Comparison of ENCODE assay signal across 8 cellular contexts in the genomic region with DNA sequence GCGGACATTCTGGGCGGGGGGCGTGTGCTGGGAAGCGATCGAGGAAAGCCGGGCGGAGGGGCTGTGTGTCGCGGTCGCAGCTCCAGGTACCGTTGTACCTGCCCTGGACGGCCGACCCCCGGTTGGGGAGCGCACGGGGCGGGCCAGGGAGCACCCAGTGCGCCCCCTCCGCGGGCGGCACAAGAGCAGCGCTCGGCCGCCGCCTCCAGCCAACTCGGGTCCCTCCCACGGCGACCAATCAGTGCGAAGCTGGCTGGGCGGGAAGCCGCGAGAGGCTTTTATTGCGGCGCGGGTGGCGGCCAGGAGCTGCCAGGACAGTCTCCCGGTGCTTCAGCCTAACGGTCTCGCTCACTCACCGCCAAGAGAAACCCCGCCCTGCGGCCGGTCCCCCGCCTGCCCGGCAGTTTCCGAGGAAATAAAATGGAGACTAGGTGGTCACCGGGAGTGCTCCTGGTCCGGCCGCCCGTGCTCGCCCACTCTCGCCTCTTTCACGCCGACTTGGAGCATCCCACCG. TPM values are rescaled to one million over a fixed set of nuclear protein-coding genes. Genes with fewer than 3 reads are reported as not detected.
A peak's percentile ranks its signal among the peaks of the same experiment; 100 is the strongest.
DNase-seq lines count a peak whose midpoint lies in the region; ATAC-seq, FAIRE-seq and TF ChIP-seq lines count a peak whose summit lies in the region.

No MANE protein-coding gene starts in this region.

- H4K20me1 ChIP-seq in KMS-11 (ENCODE audit: insufficient read depth): no peaks in the 10 kb centered on the region

- H3K9me3 Mint-ChIP-seq in nephron: no peaks in the 10 kb centered on the region

- POLR2A ChIA-PET in BJ (lab: Charles Lee): no interaction called here

- CTCF ChIA-PET in BJ (lab: Yijun Ruan, JAX): no interaction called here

- no peak overlapping the region for H3K27ac ChIP-seq in KMS-11

- no peak overlapping the region for H3K9ac ChIP-seq in KMS-11

- H3K4me1 ChIP-seq in KMS-11 (ENCODE audit: low read depth, poor library complexity, severe bottlenecking): no peaks in the 10 kb centered on the region

- peak overlapping the region; percentile 91 to 99 (median 95) for H3K4me3 Mint-ChIP-seq in nephron

- peak overlapping the region; percentile 68; the same call in 1 of the 2 replicates for H3K4me2 ChIP-seq in KMS-11

- peaks cover 15% of the 10 kb centered on the region for H3K27me3 Mint-ChIP-seq in nephron (ENCODE audit: low read depth)

- DNase-seq in BJ (ENCODE audit: low read depth) (no peak), SHP77 (lab: John Stamatoyannopoulos, UW) (peak; percentile 79 to 88), frontal cortex (ENCODE audit: low spot score in 2 of 2) (peak; percentile 66 to 81)

- no peak for FAIRE-seq in frontal cortex (lab: Jason Lieb, UNC)

- ATAC-seq in HG03135 (IDR thresholded peaks at IDR 0.05; ENCODE audit: unreplicated experiment) (no peak), HG03108 (IDR thresholded peaks at IDR 0.05; ENCODE audit: unreplicated experiment) (no peak), HG03280 (IDR thresholded peaks at IDR 0.05; ENCODE audit: unreplicated experiment) (no peak)

- H3K4me1 Mint-ChIP-seq in nephron: peaks cover 51% of the 10 kb centered on the region

- H3K79me2 ChIP-seq in KMS-11 (ENCODE audit: insufficient read depth, low read depth): no peaks in the 10 kb centered on the region

- TF ChIP-seq CTCF in BJ (IDR thresholded peaks at IDR 0.05; ENCODE audit: insufficient read depth, low read depth, low read length) (no peak), KMS-11 (conservative IDR thresholded peaks at IDR 0.05; ENCODE audit: low read depth, low read length) (no peak), nephron (IDR thresholded peaks at IDR 0.05; ENCODE audit: unreplicated experiment in 3 of 3) (no peak)

- H3K4me3 ChIP-seq in BJ (ENCODE audit: low read depth, low read length) (peak overlapping the region; percentile 39), KMS-11 (IDR thresholded peaks at IDR 0.05; ENCODE audit: insufficient read depth, low read depth, low read length) (no peak overlapping the region)

- H3K27me3 ChIP-seq in BJ (ENCODE audit: control insufficient read depth, insufficient read depth, low read length): peaks cover 18% of the 10 kb centered on the region
- H3K27me3 ChIP-seq in KMS-11 (ENCODE audit: insufficient read depth, low read depth): no peaks in the 10 kb centered on the region

- no peaks in the 10 kb centered on the region for H3K36me3 ChIP-seq in BJ (ENCODE audit: control insufficient read depth, insufficient read depth, low read length)
- H3K36me3 ChIP-seq in KMS-11 (ENCODE audit: insufficient read depth): no peaks in the 10 kb centered on the region

- H3K27ac Mint-ChIP-seq in nephron: peak overlapping the region; percentile 69 to 85 (median 84)

- peak overlapping the region; percentile 73; the same call in 1 of the 2 replicates for H2AFZ ChIP-seq in KMS-11 (ENCODE audit: low read depth)

- H3K36me3 Mint-ChIP-seq in nephron (ENCODE audit: low read depth): no peaks in the 10 kb centered on the region

RNA-seq across cellular contexts. Expression of gene NCAM1, which starts 1.7 kb away (rescaled TPM):
- polyA plus RNA-seq in BJ (2011; rRNA removed): 0.27 and 0.29 TPM in 2 replicates
- 0.28 and 0.72 TPM in 2 replicates for polyA minus RNA-seq in BJ (2011; rRNA and poly(A)+ RNA removed)
- 515 TPM for total RNA-seq in frontal cortex
